In genomic region chr15:68256675-68257450, GRCh38 we compare ENCODE assay signal across 8 cellular contexts. TPM values are rescaled to one million over a fixed set of nuclear protein-coding genes. Genes with fewer than 3 reads are reported as not detected.
DNase-seq lines count a peak whose midpoint lies in the region; ATAC-seq and TF ChIP-seq lines count a peak whose summit lies in the region.

No MANE protein-coding gene starts in this region.

- peak overlapping the region; percentile 87 for H3K18ac ChIP-seq in neuronal stem cell (ENCODE audit: low read length)

- no peak overlapping the region for H2BK5ac ChIP-seq in neuronal stem cell (ENCODE audit: low read length)

- no peak overlapping the region for H2BK120ac ChIP-seq in neuronal stem cell (ENCODE audit: low read depth, low read length)

- peak overlapping the region; percentile 89 for H3K9ac ChIP-seq in adipocyte (ENCODE audit: low read length)
- H3K9ac ChIP-seq in neuronal stem cell (ENCODE audit: low read depth, low read length, poor library complexity): peak overlapping the region; percentile 83

- H3K14ac ChIP-seq in neuronal stem cell (ENCODE audit: low read length): peak overlapping the region; percentile 12

- H3K9me3 ChIP-seq in adipocyte (ENCODE audit: control insufficient read depth, low read length) (no peaks in the 10 kb centered on the region), neuronal stem cell (replicated peaks in 1 of 2; ENCODE audit: control insufficient read depth in 2 of 2, insufficient read depth in 1 of 2, low read depth in 1 of 2, low read length in 2 of 2) (no peaks in the 10 kb centered on the region)

- H3K4me3 ChIP-seq in adipocyte (ENCODE audit: low read length) (peak overlapping the region; percentile 84), neuronal stem cell (ENCODE audit: low read length in 2 of 2) (peak overlapping the region; percentile 27 to 76)

- intact Hi-C loops in head of caudate nucleus (cut with DNase I): loop anchor here (2.0 kb wide), 1 partner anchor 22 kb away; no protein-coding TSS in a partner anchor

- no peak overlapping the region for H3K4ac ChIP-seq in neuronal stem cell (ENCODE audit: low read length)

- peaks cover 20% of the 10 kb centered on the region for H3K4me1 ChIP-seq in adipocyte (ENCODE audit: control insufficient read depth, insufficient read depth, low read length)
- H3K4me1 ChIP-seq in neuronal stem cell (ENCODE audit: control insufficient read depth in 2 of 2, insufficient read depth in 1 of 2, low read depth in 1 of 2, low read length in 2 of 2): peaks cover 0 to 2% of the 10 kb centered on the region in 2 donors

- DNase-seq in AG09319 (ENCODE audit: extremely low read depth, low read depth) (peak; percentile 84), SK-MEL-5 (ENCODE audit: low read depth, low spot score) (peak; percentile 87), adipocyte (ENCODE audit: low read depth) (peak; percentile 95), head of caudate nucleus (peak; percentile 82 to 95 (median 91)), neuronal stem cell (ENCODE audit: low spot score) (peak; percentile 77)

- no CpG with 5 or more reads among the region's 57 CpGs for WGBS in neuronal stem cell (ENCODE audit: extremely low coverage in 2 of 2, insufficient read length in 2 of 2, insufficient replicate concordance in 1 of 2), 2 donors

- peak overlapping the region; percentile 77 for H4K8ac ChIP-seq in neuronal stem cell (ENCODE audit: low read depth, low read length)

- H3K23ac ChIP-seq in neuronal stem cell (ENCODE audit: low read depth, low read length, poor library complexity): peak overlapping the region; percentile 76

- no peaks in the 10 kb centered on the region for H3K79me1 ChIP-seq in neuronal stem cell (ENCODE audit: low read depth, low read length)

- no peak overlapping the region for H2BK12ac ChIP-seq in neuronal stem cell (ENCODE audit: low read length)

- peak overlapping the region; percentile 96 for H2AFZ ChIP-seq in neuronal stem cell (ENCODE audit: low read length)

- H3K27ac ChIP-seq in neuronal stem cell (replicated peaks; ENCODE audit: low read length): peak overlapping the region; percentile 49
- H3K27ac ChIP-seq in temporal lobe (ENCODE audit: low read depth, low read length): peak overlapping the region; percentile 94

- no peak for TF ChIP-seq CTCF in AG09319 (IDR thresholded peaks at IDR 0.05; ENCODE audit: low read depth, low read length)

- peak overlapping the region; percentile 72 for H2BK15ac ChIP-seq in neuronal stem cell (ENCODE audit: low read length)

- ATAC-seq in HG03432 (IDR thresholded peaks at IDR 0.05; ENCODE audit: unreplicated experiment) (peak; percentile 60), HG03159 (IDR thresholded peaks at IDR 0.05; ENCODE audit: unreplicated experiment) (no peak)

- H2AK5ac ChIP-seq in neuronal stem cell (ENCODE audit: low read depth, low read length): no peak overlapping the region

- no peaks in the 10 kb centered on the region for H3K36me3 ChIP-seq in adipocyte (ENCODE audit: control insufficient read depth, insufficient read depth, low read length, severe bottlenecking)
- H3K36me3 ChIP-seq in neuronal stem cell (replicated peaks in 1 of 2; ENCODE audit: control insufficient read depth in 2 of 2, insufficient read depth in 2 of 2, low read length in 2 of 2): no peaks in the 10 kb centered on the region

- peak overlapping the region; percentile 65 for H3K4me2 ChIP-seq in neuronal stem cell (ENCODE audit: insufficient read depth, low read length, poor library complexity, severe bottlenecking)

- in situ Hi-C loops in SK-MEL-5 (cut with HindIII; ENCODE audit: low pct_unique_long_range_greater_than_20kb, low sequenced_read_pairs): no loop called here

- no peak overlapping the region for H4K91ac ChIP-seq in neuronal stem cell (ENCODE audit: low read depth, low read length, poor library complexity)

- H3K27me3 ChIP-seq in adipocyte (replicated peaks; ENCODE audit: control insufficient read depth, insufficient read depth, low read length): no peaks in the 10 kb centered on the region
- H3K27me3 ChIP-seq in neuronal stem cell (ENCODE audit: control insufficient read depth in 3 of 3, insufficient read depth in 3 of 3, low read depth in 1 of 3, low read length in 3 of 3): peaks cover 0 to 10% (median 0%) of the 10 kb centered on the region in 3 experiments

RNA-seq across cellular contexts. Expression of gene FEM1B, which starts 20.7 kb away (rescaled TPM):
- 53.4 and 56.6 TPM in 2 replicates for total RNA-seq in SK-MEL-5 (2014; rRNA removed; shearing (Covaris generic))
- 22.7 and 32.5 TPM in 2 replicates for polyA plus RNA-seq in SK-MEL-5 (2015; cell fraction: cytosol; rRNA removed)
- polyA plus RNA-seq in SK-MEL-5 (2015; cell fraction: nucleus; rRNA removed): 41.4 and 49.6 TPM in 2 replicates
- polyA plus RNA-seq in neuronal stem cell (2013, experiment 1 of 2): 27.6 TPM
- polyA plus RNA-seq in neuronal stem cell (2013, experiment 2 of 2): 28.3 TPM
- 143 TPM for total RNA-seq in temporal lobe

RNA-seq across cellular contexts. Expression of gene CLN6, which starts 27.3 kb away (rescaled TPM):
- total RNA-seq in SK-MEL-5 (2014; rRNA removed; shearing (Covaris generic)): 52.4 and 57.6 TPM in 2 replicates
- polyA plus RNA-seq in SK-MEL-5 (2015; cell fraction: cytosol; rRNA removed): 108 and 139 TPM in 2 replicates
- polyA plus RNA-seq in SK-MEL-5 (2015; cell fraction: nucleus; rRNA removed): 73.4 and 78.8 TPM in 2 replicates
- polyA plus RNA-seq in neuronal stem cell (2013, experiment 1 of 2): 19.2 TPM
- polyA plus RNA-seq in neuronal stem cell (2013, experiment 2 of 2): 19.5 TPM
- 2.7 TPM for total RNA-seq in temporal lobe

RNA-seq across cellular contexts. Expression of gene CALML4, which starts 51.7 kb away (rescaled TPM):
- total RNA-seq in SK-MEL-5 (2014; rRNA removed; shearing (Covaris generic)): 3.7 and 6.5 TPM in 2 replicates
- polyA plus RNA-seq in SK-MEL-5 (2015; cell fraction: cytosol; rRNA removed): 0.68 and 2.0 TPM in 2 replicates
- 17.4 and 19.0 TPM in 2 replicates for polyA plus RNA-seq in SK-MEL-5 (2015; cell fraction: nucleus; rRNA removed)
- 26.8 TPM for polyA plus RNA-seq in neuronal stem cell (2013, experiment 1 of 2)
- polyA plus RNA-seq in neuronal stem cell (2013, experiment 2 of 2): 28.4 TPM
- total RNA-seq in temporal lobe: 2.5 TPM

Comparison
In these comparisons a context has a peak if more than half of its experiments do, and no peak if none do; other contexts are left out.
1. RNA of gene CLN6, which starts 27.3 kb away (total RNA-seq): 52.4 to 57.6 TPM in SK-MEL-5; 2.7 TPM in temporal lobe (single experiment); every median in the first group is over 10 times any median in the second.
2. Peak in every context shown above with its lines, with median percentiles within 50 percentile points of each other: DNase-seq.